In the genomic region with DNA sequence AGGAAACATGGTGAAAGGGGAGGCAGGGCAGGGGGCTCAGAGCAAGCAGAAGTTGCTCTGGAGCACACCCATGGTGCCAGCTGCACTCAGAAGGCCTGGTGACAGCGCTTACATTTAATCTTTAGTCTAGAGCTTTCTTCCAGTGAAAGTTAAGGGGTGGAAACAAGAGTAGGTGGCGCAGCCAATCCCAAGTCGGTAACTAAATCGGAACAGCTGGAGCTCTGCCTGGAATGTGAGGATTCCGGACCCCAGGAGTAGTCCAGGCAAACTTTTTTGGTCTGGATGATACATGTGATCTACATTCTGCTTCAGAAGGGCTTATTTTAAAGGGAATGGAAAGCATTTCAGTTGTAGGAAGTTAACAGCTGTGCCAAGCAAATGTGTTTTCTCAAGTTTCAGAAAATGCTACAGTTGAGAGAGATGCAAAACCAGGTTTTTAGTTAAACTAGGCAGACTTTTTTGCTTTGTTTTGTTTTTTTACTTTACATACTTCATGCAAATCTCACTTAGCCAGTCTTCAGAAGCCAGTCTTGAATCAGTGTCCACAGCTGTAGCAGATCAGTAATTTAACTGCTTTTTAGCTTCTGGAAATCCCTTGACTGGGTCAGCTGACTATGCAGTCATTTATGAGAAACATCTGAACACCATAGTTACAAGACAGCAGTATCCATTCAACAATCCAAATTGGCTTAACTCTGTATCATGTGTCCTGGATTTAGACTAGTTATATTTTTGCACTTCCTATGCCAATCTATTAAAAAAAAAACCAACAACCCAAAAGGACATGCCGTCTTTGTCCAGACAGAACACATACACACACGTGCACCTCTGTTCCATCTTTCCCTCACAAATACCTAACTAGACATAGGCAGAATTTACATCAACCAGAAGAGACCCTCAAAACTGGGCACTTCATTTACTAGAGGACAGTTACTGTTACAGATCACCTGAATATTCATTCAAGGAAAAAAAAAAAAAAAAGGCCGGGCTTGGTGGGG, we compare ENCODE assay signal across 8 cellular contexts. TPM values are rescaled to one million over a fixed set of nuclear protein-coding genes. Genes with fewer than 3 reads are reported as not detected.
DNase-seq lines count a peak whose midpoint lies in the region; ATAC-seq and TF ChIP-seq lines count a peak whose summit lies in the region.

No MANE protein-coding gene starts in this region.

- H3K36me3 ChIP-seq in heart right ventricle: peaks cover 0 to 36% (median 0%) of the 10 kb centered on the region in 9 donors
- H3K36me3 ChIP-seq in psoas muscle (ENCODE audit: insufficient read depth in 1 of 2, low read depth in 1 of 2): peaks cover 0 to 13% of the 10 kb centered on the region in 2 donors
- peaks cover 0 to 7% (median 0%) of the 10 kb centered on the region in 3 experiments for H3K36me3 ChIP-seq in naive thymus-derived CD4-positive, alpha-beta T cell (ENCODE audit: control insufficient read depth in 2 of 3, insufficient read depth in 3 of 3, low read length in 3 of 3)
- no peaks in the 10 kb centered on the region for H3K36me3 ChIP-seq in PC-9 (ENCODE audit: low read depth)

- CTCF ChIA-PET in activated B cell treated with CpG ODN at 0.5 μM for 24 hours (lab: Charles Lee) (interaction anchor here (1.6 kb wide), 1 partner anchor 9 kb away, joined by 3 read pairs; no protein-coding TSS in a partner anchor), PC-9 (lab: Charles Lee) (no interaction called here)
- CTCF ChIA-PET in naive thymus-derived CD4-positive, alpha-beta T cell (lab: Charles Lee): interaction anchor here (0.6 kb wide), 2 partner anchors 133 to 413 kb away, joined by 3 to 5 read pairs; no protein-coding TSS in a partner anchor

- H2AFZ ChIP-seq in PC-9: no peak overlapping the region

- ATAC-seq in GM18502 (IDR thresholded peaks at IDR 0.05; ENCODE audit: poor library complexity, unreplicated experiment) (peak; percentile 71), HG02798 (IDR thresholded peaks at IDR 0.05; ENCODE audit: poor library complexity, unreplicated experiment) (peak; percentile 91), activated B cell treated with CpG ODN at 0.5 μM for 24 hours (ENCODE audit: low read depth) (peak; percentile 75), heart right ventricle (peak; percentile 90 to 95 (median 94)), psoas muscle (peak; percentile 89 to 90 (median 90))
- ATAC-seq in naive thymus-derived CD4-positive, alpha-beta T cell: no peak

- H3K9me3 ChIP-seq in heart right ventricle: no peaks in the 10 kb centered on the region
- H3K9me3 ChIP-seq in psoas muscle: no peaks in the 10 kb centered on the region
- H3K9me3 ChIP-seq in naive thymus-derived CD4-positive, alpha-beta T cell (ENCODE audit: control insufficient read depth in 2 of 3, low read length in 3 of 3): no peaks in the 10 kb centered on the region
- no peaks in the 10 kb centered on the region for H3K9me3 ChIP-seq in PC-9 (ENCODE audit: insufficient read depth, low read depth)

- H3K4me3 Mint-ChIP-seq in activated B cell treated with CpG ODN at 0.5 μM for 24 hours: peak overlapping the region; percentile 38
- no peak overlapping the region for H3K4me3 Mint-ChIP-seq in T-helper 2 cell treated with Interferon-gamma antibody and Interleukin-4, amounts not matched to agents 5 μg/mL and 100 μg/mL, for 36 hours
- no peak overlapping the region for H3K4me3 Mint-ChIP-seq in naive thymus-derived CD4-positive, alpha-beta T cell

- peak overlapping the region; percentile 88 for H3K27ac Mint-ChIP-seq in activated B cell treated with CpG ODN at 0.5 μM for 24 hours
- H3K27ac Mint-ChIP-seq in T-helper 2 cell treated with Interferon-gamma antibody and Interleukin-4, amounts not matched to agents 5 μg/mL and 100 μg/mL, for 36 hours: no peak overlapping the region
- H3K27ac Mint-ChIP-seq in naive thymus-derived CD4-positive, alpha-beta T cell: peak overlapping the region in 2 of 9 donors; percentile 30 to 76

- no peaks in the 10 kb centered on the region for H4K20me1 ChIP-seq in PC-9 (ENCODE audit: insufficient read depth)

- TF ChIP-seq CTCF in activated B cell treated with CpG ODN at 0.5 μM for 24 hours (IDR thresholded peaks at IDR 0.05): no peak
- no peak for TF ChIP-seq CTCF in heart right ventricle (IDR thresholded peaks at IDR 0.05)
- TF ChIP-seq CTCF in psoas muscle (IDR thresholded peaks at IDR 0.05): no peak
- no peak for TF ChIP-seq CTCF in PC-9 (conservative IDR thresholded peaks at IDR 0.05)

- POLR2A ChIA-PET in activated B cell treated with CpG ODN at 0.5 μM for 24 hours (lab: Charles Lee): interaction anchor here (1.2 kb wide), 1 partner anchor 185 kb away, joined by 4 read pairs; a partner anchor contains a TSS
- POLR2A ChIA-PET in naive thymus-derived CD4-positive, alpha-beta T cell (lab: Charles Lee): interaction anchor here (0.6 kb wide), 1 partner anchor 724 kb away, joined by 3 read pairs; no protein-coding TSS in a partner anchor
- POLR2A ChIA-PET in PC-9 (lab: Charles Lee; ENCODE audit: unreplicated experiment): no interaction called here

- no peaks in the 10 kb centered on the region for H3F3A ChIP-seq in PC-9 (ENCODE audit: insufficient read depth, low read depth)

- H3K4me3 ChIP-seq in heart right ventricle: peak overlapping the region in 9 of 10 donors; percentile 23 to 56 (median 49)
- H3K4me3 ChIP-seq in psoas muscle: peak overlapping the region; percentile 61
- H3K4me3 ChIP-seq in naive thymus-derived CD4-positive, alpha-beta T cell (ENCODE audit: low read length): no peak overlapping the region
- H3K4me3 ChIP-seq in PC-9: no peak overlapping the region

- no peaks in the 10 kb centered on the region for H3K27me3 ChIP-seq in heart right ventricle
- H3K27me3 ChIP-seq in psoas muscle (ENCODE audit: insufficient read depth in 3 of 3, low read length in 2 of 3): no peaks in the 10 kb centered on the region
- no peaks in the 10 kb centered on the region for H3K27me3 ChIP-seq in naive thymus-derived CD4-positive, alpha-beta T cell (ENCODE audit: control insufficient read depth in 2 of 2, insufficient read depth in 2 of 2, low read length in 2 of 2)
- no peaks in the 10 kb centered on the region for H3K27me3 ChIP-seq in PC-9 (ENCODE audit: insufficient read depth, low read depth)

- H3K4me1 Mint-ChIP-seq in activated B cell treated with CpG ODN at 0.5 μM for 24 hours: peaks cover 19% of the 10 kb centered on the region
- peaks cover 5% of the 10 kb centered on the region for H3K4me1 Mint-ChIP-seq in T-helper 2 cell treated with Interferon-gamma antibody and Interleukin-4, amounts not matched to agents 5 μg/mL and 100 μg/mL, for 36 hours (ENCODE audit: low read depth)
- H3K4me1 Mint-ChIP-seq in naive thymus-derived CD4-positive, alpha-beta T cell: peaks cover 6 to 32% (median 22%) of the 10 kb centered on the region in 7 donors

- WGBS in heart right ventricle, 2 donors: 18 to 24% methylated on average over 8 of the region's 8 CpGs
- 8 to 14% (median 12%) methylated on average over 8 of the region's 8 CpGs for WGBS in psoas muscle, 3 donors

- H3K4me1 ChIP-seq in heart right ventricle (peaks cover 0 to 62% (median 33%) of the 10 kb centered on the region in 9 donors), psoas muscle (peaks cover 39% of the 10 kb centered on the region), PC-9 (replicated peaks; ENCODE audit: insufficient read depth) (no peaks in the 10 kb centered on the region)
- no peaks in the 10 kb centered on the region for H3K4me1 ChIP-seq in naive thymus-derived CD4-positive, alpha-beta T cell (ENCODE audit: control insufficient read depth in 2 of 2, insufficient read depth in 2 of 2, low read length in 2 of 2)

- BruUV-seq in PC-9 (replicated peaks; lab: Mats Ljungman, UMichigan): no TSS peak

- H3K79me2 ChIP-seq in PC-9 (ENCODE audit: low read depth): no peaks in the 10 kb centered on the region

- peak overlapping the region; percentile 59 to 93 (median 85) for H3K27ac ChIP-seq in heart right ventricle
- H3K27ac ChIP-seq in psoas muscle: peak overlapping the region; percentile 90
- no peak overlapping the region for H3K27ac ChIP-seq in naive thymus-derived CD4-positive, alpha-beta T cell (ENCODE audit: low read depth, low read length)
- no peak overlapping the region for H3K27ac ChIP-seq in PC-9

- peaks cover 25% of the 10 kb centered on the region for H3K36me3 Mint-ChIP-seq in activated B cell treated with CpG ODN at 0.5 μM for 24 hours (ENCODE audit: low read depth)
- peaks cover 5% of the 10 kb centered on the region for H3K36me3 Mint-ChIP-seq in T-helper 2 cell treated with Interferon-gamma antibody and Interleukin-4, amounts not matched to agents 5 μg/mL and 100 μg/mL, for 36 hours (ENCODE audit: low read depth)
- H3K36me3 Mint-ChIP-seq in naive thymus-derived CD4-positive, alpha-beta T cell: peaks cover 0 to 15% (median 9%) of the 10 kb centered on the region in 5 donors

- no peak overlapping the region for H3K4me2 ChIP-seq in PC-9

- DNase-seq in activated B cell treated with CpG ODN at 0.5 μM for 24 hours: no peak
- DNase-seq in heart right ventricle: peak; percentile 50 to 89
- DNase-seq in psoas muscle: peak; percentile 65 to 79
- DNase-seq in T-helper 2 cell treated with Interferon-gamma antibody and Interleukin-4, amounts not matched to agents 5 μg/mL and 100 μg/mL, for 36 hours (ENCODE audit: low spot score): no peak
- DNase-seq in naive thymus-derived CD4-positive, alpha-beta T cell: no peak
- DNase-seq in PC-9: no peak

- intact Hi-C loops in activated B cell treated with CpG ODN at 0.5 μM for 24 hours (cut with micrococcal nuclease) (no loop called here), heart right ventricle (cut with DNase I) (loop anchor here in 4 of 10 donors (5.0 to 10.0 kb wide), 2 partner anchors 183 to 185 kb away; a partner anchor contains a TSS), psoas muscle (cut with DNase I) (loop anchor here (5.0 kb wide), 2 partner anchors 35 to 70 kb away; no protein-coding TSS in a partner anchor), PC-9 (cut with micrococcal nuclease; ENCODE audit: unreplicated experiment) (no loop called here)
- intact Hi-C loops in naive thymus-derived CD4-positive, alpha-beta T cell (cut with micrococcal nuclease): no loop called here

- H3K9me2 ChIP-seq in PC-9 (ENCODE audit: insufficient read depth): no peaks in the 10 kb centered on the region

- no peaks in the 10 kb centered on the region for H3K27me3 Mint-ChIP-seq in activated B cell treated with CpG ODN at 0.5 μM for 24 hours
- H3K27me3 Mint-ChIP-seq in T-helper 2 cell treated with Interferon-gamma antibody and Interleukin-4, amounts not matched to agents 5 μg/mL and 100 μg/mL, for 36 hours (ENCODE audit: low read depth): no peaks in the 10 kb centered on the region
- no peaks in the 10 kb centered on the region for H3K27me3 Mint-ChIP-seq in naive thymus-derived CD4-positive, alpha-beta T cell

- H3K9me3 Mint-ChIP-seq in activated B cell treated with CpG ODN at 0.5 μM for 24 hours: no peaks in the 10 kb centered on the region
- H3K9me3 Mint-ChIP-seq in T-helper 2 cell treated with Interferon-gamma antibody and Interleukin-4, amounts not matched to agents 5 μg/mL and 100 μg/mL, for 36 hours: no peaks in the 10 kb centered on the region
- H3K9me3 Mint-ChIP-seq in naive thymus-derived CD4-positive, alpha-beta T cell: no peaks in the 10 kb centered on the region

RNA-seq across cellular contexts. Expression of a gene that starts 33.2 kb away (rescaled TPM):
- 46.6 and 46.9 TPM in 2 replicates for total RNA-seq in activated B cell treated with CpG ODN at 0.5 μM for 24 hours
- total RNA-seq in heart right ventricle: 100 to 1,000 TPM; 390 to 945 (median 812) TPM
- polyA plus RNA-seq in heart right ventricle: 10 to 100 TPM; 52.6 to 67.2 TPM
- 100 to 1,000 TPM; 520 to 768 (median 704) TPM for total RNA-seq in psoas muscle
- 100 to 1,000 TPM in 2 of 3 donors, 10 to 100 TPM in 1; 76.1 to 617 (median 125) TPM for polyA plus RNA-seq in psoas muscle
- total RNA-seq in naive thymus-derived CD4-positive, alpha-beta T cell: 10 to 100 TPM; 32.4 to 54.3 (median 44.7) TPM
- 10 to 100 TPM; 43.1 to 43.2 TPM for polyA plus RNA-seq in naive thymus-derived CD4-positive, alpha-beta T cell
- total RNA-seq in PC-9 (2021): 60.1 and 73.4 TPM in 2 replicates

RNA-seq across cellular contexts. Expression of a gene that starts 37.7 kb away (rescaled TPM):
- total RNA-seq in activated B cell treated with CpG ODN at 0.5 μM for 24 hours (111 and 123 TPM in 2 replicates), heart right ventricle (10 to 100 TPM; 26.7 to 64.8 (median 46.6) TPM), psoas muscle (10 to 100 TPM; 21.9 to 42.2 (median 31.6) TPM), PC-9 (2021) (47.1 and 65.8 TPM in 2 replicates)
- polyA plus RNA-seq in heart right ventricle (10 to 100 TPM; 24.8 to 87.9 TPM), psoas muscle (10 to 100 TPM; 12.9 to 17.4 (median 17.2) TPM)
- 10 to 100 TPM; 60.0 to 80.0 (median 70.6) TPM for total RNA-seq in naive thymus-derived CD4-positive, alpha-beta T cell
- 10 to 100 TPM; 66.4 to 74.2 TPM for polyA plus RNA-seq in naive thymus-derived CD4-positive, alpha-beta T cell

Comparison
In these comparisons a context has a peak if more than half of its experiments do, and no peak if none do; other contexts are left out.
1. DNase-seq: peak in heart right ventricle (2 of 2) and psoas muscle (2 of 2); none in activated B cell treated with CpG ODN at 0.5 μM for 24 hours (single experiment), T-helper 2 cell treated with Interferon-gamma antibody and Interleukin-4, amounts not matched to agents 5 μg/mL and 100 μg/mL, for 36 hours (single experiment), naive thymus-derived CD4-positive, alpha-beta T cell (0 of 9) and PC-9 (0 of 2).
2. H3K27ac ChIP-seq: peak in heart right ventricle (10 of 10) and psoas muscle (single experiment); none in naive thymus-derived CD4-positive, alpha-beta T cell (single experiment) and PC-9 (single experiment).
3. H3K4me3 ChIP-seq: peak in heart right ventricle (9 of 10) and psoas muscle (single experiment); none in naive thymus-derived CD4-positive, alpha-beta T cell (single experiment) and PC-9 (single experiment).
4. intact Hi-C loops: an anchor here in psoas muscle (5.0 kb wide); none called in activated B cell treated with CpG ODN at 0.5 μM for 24 hours, naive thymus-derived CD4-positive, alpha-beta T cell and PC-9.